18 cellular contexts compared by ENCODE assay signal in genomic region chr12:124970647-124971402, GRCh38. TPM values are rescaled to one million over a fixed set of nuclear protein-coding genes. Genes with fewer than 3 reads are reported as not detected.
DNase-seq lines count a peak whose midpoint lies in the region; ATAC-seq lines count a peak whose summit lies in the region.
"Had no signal": no experiment of that assay in that cellular context is flagged by ENCODE, and none has a peak within 500 bp of the region (broad histone marks: within the 10 kb centered on the region; RNA-seq: fewer than 3 reads in every experiment).

No MANE protein-coding gene starts in this region.

- H3K9me3 Mint-ChIP-seq in stimulated activated naive CD8-positive, alpha-beta T cell treated with anti-CD3 and anti-CD28 coated beads, Interleukin-15, amount 100 ng/mL, for 72 hours, result no peaks in the 10 kb centered on the region
- no peaks in the 10 kb centered on the region for H3K9me3 Mint-ChIP-seq in activated CD4-positive, alpha-beta T cell treated with anti-CD3 and anti-CD28 coated beads for 36 hours (ENCODE audit: low read depth)
- H3K9me3 Mint-ChIP-seq: CD14-positive monocyte; CD4-positive, alpha-beta memory T cell had no signal

- H2AFZ ChIP-seq in neuronal stem cell (ENCODE audit: low read length), result no peak overlapping the region

- no peak overlapping the region for H2BK12ac ChIP-seq in neuronal stem cell (ENCODE audit: low read length)

- no peaks in the 10 kb centered on the region for H3K27me3 ChIP-seq in neuronal stem cell (ENCODE audit: control insufficient read depth in 3 of 3, insufficient read depth in 3 of 3, low read depth in 1 of 3, low read length in 3 of 3)

- H3K4me1 Mint-ChIP-seq in stimulated activated naive CD8-positive, alpha-beta T cell treated with anti-CD3 and anti-CD28 coated beads, Interleukin-15, amount 100 ng/mL, for 72 hours, result no peaks in the 10 kb centered on the region
- H3K4me1 Mint-ChIP-seq in activated CD4-positive, alpha-beta T cell treated with anti-CD3 and anti-CD28 coated beads for 36 hours, result no peaks in the 10 kb centered on the region
- H3K4me1 Mint-ChIP-seq: CD14-positive monocyte had no signal

- H2AK5ac ChIP-seq in neuronal stem cell (ENCODE audit: low read depth, low read length), result no peak overlapping the region

- H2BK120ac ChIP-seq in neuronal stem cell (ENCODE audit: low read depth, low read length), result no peak overlapping the region

- peak; percentile 4 for DNase-seq in NCI-H1092 treated with DMSO at 0.1 percent for 48 hours (lab: John Stamatoyannopoulos, UW)
- DNase-seq in NCI-H1092 (lab: John Stamatoyannopoulos, UW), result no peak
- DNase-seq in stimulated activated naive CD8-positive, alpha-beta T cell treated with anti-CD3 and anti-CD28 coated beads, Interleukin-15, amount 100 ng/mL, for 72 hours, result no peak
- DNase-seq in stimulated activated naive CD8-positive, alpha-beta T cell treated with anti-CD3 and anti-CD28 coated beads, Interleukin-15, Interleukin-2, amounts not matched to agents 100 U/mL and 50 U/mL, for 24 hours, result no peak
- DNase-seq in neuronal stem cell (ENCODE audit: low spot score), result no peak
- DNase-seq in activated CD4-positive, alpha-beta T cell treated with anti-CD3 and anti-CD28 coated beads for 36 hours, result no peak
- DNase-seq in NCI-H1694 (lab: John Stamatoyannopoulos, UW), result no peak
- DNase-seq: AML-193; CD4-positive, alpha-beta memory T cell; DMS153; DMS79; GF-D8 had no signal

- WGBS in neuronal stem cell (ENCODE audit: extremely low coverage in 2 of 2, insufficient read length in 2 of 2, insufficient replicate concordance in 1 of 2), 2 donors, result no CpG with 5 or more reads among the region's 25 CpGs

- POLR2A ChIA-PET in activated CD4-positive, alpha-beta T cell treated with anti-CD3 and anti-CD28 coated beads for 36 hours (lab: Charles Lee), result no interaction called here

- no peak overlapping the region for H4K8ac ChIP-seq in neuronal stem cell (ENCODE audit: low read depth, low read length)

- H3K27me3 Mint-ChIP-seq in stimulated activated naive CD8-positive, alpha-beta T cell treated with anti-CD3 and anti-CD28 coated beads, Interleukin-15, amount 100 ng/mL, for 72 hours, result no peaks in the 10 kb centered on the region
- H3K27me3 Mint-ChIP-seq in activated CD4-positive, alpha-beta T cell treated with anti-CD3 and anti-CD28 coated beads for 36 hours, result no peaks in the 10 kb centered on the region
- H3K27me3 Mint-ChIP-seq: CD4-positive, alpha-beta memory T cell had no signal

- H3K36me3 ChIP-seq in neuronal stem cell (replicated peaks in 1 of 2; ENCODE audit: control insufficient read depth in 2 of 2, insufficient read depth in 2 of 2, low read length in 2 of 2), result peaks cover 38 to 82% of the 10 kb centered on the region in 2 donors

- no peak overlapping the region for H3K4me3 ChIP-seq in neuronal stem cell (ENCODE audit: low read length in 2 of 2)
- H3K4me3 ChIP-seq: A549, HAP-1 had no signal

- H3K14ac ChIP-seq in neuronal stem cell (ENCODE audit: low read length), result no peak overlapping the region

- peak overlapping the region; percentile 89 for H3K23ac ChIP-seq in neuronal stem cell (ENCODE audit: low read depth, low read length, poor library complexity)

- no peak overlapping the region for H3K4me2 ChIP-seq in neuronal stem cell (ENCODE audit: insufficient read depth, low read length, poor library complexity, severe bottlenecking)
- H3K4me2 ChIP-seq: A549 had no signal

- no peak overlapping the region for H3K18ac ChIP-seq in neuronal stem cell (ENCODE audit: low read length)

- no peak overlapping the region for H3K4me3 Mint-ChIP-seq in stimulated activated naive CD8-positive, alpha-beta T cell treated with anti-CD3 and anti-CD28 coated beads, Interleukin-15, amount 100 ng/mL, for 72 hours
- no peak overlapping the region for H3K4me3 Mint-ChIP-seq in activated CD4-positive, alpha-beta T cell treated with anti-CD3 and anti-CD28 coated beads for 36 hours
- H3K4me3 Mint-ChIP-seq: CD14-positive monocyte; CD4-positive, alpha-beta memory T cell had no signal

- intact Hi-C loops in activated CD4-positive, alpha-beta T cell treated with anti-CD3 and anti-CD28 coated beads for 36 hours (cut with DNase I, micrococcal nuclease), result no loop called here

- CTCF ChIA-PET in activated CD4-positive, alpha-beta T cell treated with anti-CD3 and anti-CD28 coated beads for 36 hours (lab: Charles Lee), result no interaction called here

- H3K27ac ChIP-seq in neuronal stem cell (replicated peaks; ENCODE audit: low read length), result no peak overlapping the region
- H3K27ac ChIP-seq: 22Rv1, A549 had no signal

- H3K4ac ChIP-seq in neuronal stem cell (ENCODE audit: low read length), result no peak overlapping the region

- H3K27ac Mint-ChIP-seq in stimulated activated naive CD8-positive, alpha-beta T cell treated with anti-CD3 and anti-CD28 coated beads, Interleukin-15, amount 100 ng/mL, for 72 hours, result no peak overlapping the region
- no peak overlapping the region for H3K27ac Mint-ChIP-seq in activated CD4-positive, alpha-beta T cell treated with anti-CD3 and anti-CD28 coated beads for 36 hours

- peaks cover 6% of the 10 kb centered on the region for H3K79me1 ChIP-seq in neuronal stem cell (ENCODE audit: low read depth, low read length)

- H3K9me3 ChIP-seq in neuronal stem cell (replicated peaks in 1 of 2; ENCODE audit: control insufficient read depth in 2 of 2, insufficient read depth in 1 of 2, low read depth in 1 of 2, low read length in 2 of 2), result no peaks in the 10 kb centered on the region
- H3K9me3 ChIP-seq: A549, HAP-1 had no signal

- H2BK15ac ChIP-seq in neuronal stem cell (ENCODE audit: low read length), result no peak overlapping the region

- peak; percentile 39 for ATAC-seq in stimulated activated naive CD8-positive, alpha-beta T cell treated with anti-CD3 and anti-CD28 coated beads, Interleukin-15, amount 100 ng/mL, for 72 hours
- ATAC-seq in stimulated activated naive CD8-positive, alpha-beta T cell treated with anti-CD3 and anti-CD28 coated beads, Interleukin-15, Interleukin-2, amounts not matched to agents 100 U/mL and 50 U/mL, for 24 hours, result no peak
- no peak for ATAC-seq in GM21825 (IDR thresholded peaks at IDR 0.05; ENCODE audit: unreplicated experiment)
- ATAC-seq in activated CD4-positive, alpha-beta T cell treated with anti-CD3 and anti-CD28 coated beads for 36 hours, result no peak
- ATAC-seq: A549, HepG2 had no signal

- H4K91ac ChIP-seq in neuronal stem cell (ENCODE audit: low read depth, low read length, poor library complexity), result no peak overlapping the region

- H3K9ac ChIP-seq in neuronal stem cell (ENCODE audit: low read depth, low read length, poor library complexity), result no peak overlapping the region

- peak overlapping the region; percentile 20 for H2BK5ac ChIP-seq in neuronal stem cell (ENCODE audit: low read length)

- H3K4me1 ChIP-seq in neuronal stem cell (ENCODE audit: control insufficient read depth in 2 of 2, insufficient read depth in 1 of 2, low read depth in 1 of 2, low read length in 2 of 2), result no peaks in the 10 kb centered on the region
- H3K4me1 ChIP-seq: A549, HAP-1 had no signal

- peaks cover 35% of the 10 kb centered on the region for H3K36me3 Mint-ChIP-seq in activated CD4-positive, alpha-beta T cell treated with anti-CD3 and anti-CD28 coated beads for 36 hours (ENCODE audit: low read depth)

RNA-seq across cellular contexts. Expression of gene DHX37, which starts 18.1 kb away (rescaled TPM):
- 5.1 TPM for polyA plus RNA-seq in neuronal stem cell (2013, experiment 1 of 2)
- polyA plus RNA-seq in neuronal stem cell (2013, experiment 2 of 2), result 5.0 TPM
- 10 to 100 TPM; 28.8 to 32.4 TPM for total RNA-seq in activated CD4-positive, alpha-beta T cell treated with anti-CD3 and anti-CD28 coated beads for 36 hours

RNA-seq across cellular contexts. Expression of gene BRI3BP, which starts 22.6 kb away (rescaled TPM):
- polyA plus RNA-seq in neuronal stem cell (2013, experiment 1 of 2), result 4.2 TPM
- 4.2 TPM for polyA plus RNA-seq in neuronal stem cell (2013, experiment 2 of 2)
- 10 to 100 TPM; 18.6 to 26.2 TPM for total RNA-seq in activated CD4-positive, alpha-beta T cell treated with anti-CD3 and anti-CD28 coated beads for 36 hours

RNA-seq across cellular contexts. Expression of gene UBC, which starts 56.4 kb away (rescaled TPM):
- 841 TPM for polyA plus RNA-seq in neuronal stem cell (2013, experiment 1 of 2)
- 847 TPM for polyA plus RNA-seq in neuronal stem cell (2013, experiment 2 of 2)
- 100 to 1,000 TPM; 809 to 936 TPM for total RNA-seq in activated CD4-positive, alpha-beta T cell treated with anti-CD3 and anti-CD28 coated beads for 36 hours
